ENCODE assay signal across 8 cellular contexts in genomic region chr1:111334169-111334568, GRCh38. TPM values are rescaled to one million over a fixed set of nuclear protein-coding genes. Genes with fewer than 3 reads are reported as not detected.
DNase-seq lines count a peak whose midpoint lies in the region; ATAC-seq, FAIRE-seq and TF ChIP-seq lines count a peak whose summit lies in the region.

No MANE protein-coding gene starts in this region.

- no peak for TF ChIP-seq POLR2A in GM12878 (IDR thresholded peaks at IDR 0.05; ENCODE audit: low read depth, low read length)
- no peak for TF ChIP-seq POLR2A in stomach (IDR thresholded peaks at IDR 0.05)

- peaks cover 6% of the 10 kb centered on the region for H3K9me3 Mint-ChIP-seq in CD8-positive, alpha-beta T cell

- BruUV-seq in GM12878 (replicated peaks; lab: Mats Ljungman, UMichigan), result no TSS peak

- no peak overlapping the region for H3K4me3 Mint-ChIP-seq in CD8-positive, alpha-beta T cell

- no peak overlapping the region for H3K4me3 ChIP-seq in CD8-positive, alpha-beta T cell (ENCODE audit: low read depth, low read length)
- H3K4me3 ChIP-seq in HL-60 (replicated peaks; ENCODE audit: insufficient read depth, low read length) (no peak overlapping the region), GM12878 (no peak overlapping the region), stomach (no peak overlapping the region)

- CTCF ChIA-PET in CD8-positive, alpha-beta T cell (lab: Charles Lee), result interaction anchor here (0.6 to 7.1 kb wide), 27 partner anchors 12 to 435 kb away, joined by 3 to 67 read pairs (median 6); partner anchors contain the start of genes CHI3L2 and DENND2D
- CTCF ChIA-PET in GM12878 (lab: Yijun Ruan, JAX), result interaction anchor here (0.6 to 6.3 kb wide), 27 partner anchors 9 to 716 kb away, joined by 3 to 84 read pairs (median 4); partner anchors contain the start of genes CHI3L2 and LRIF1

- H3K27ac Mint-ChIP-seq in CD8-positive, alpha-beta T cell, result no peak overlapping the region

- no peak overlapping the region for H2AFZ ChIP-seq in GM12878 (ENCODE audit: control insufficient read depth, low read depth, low read length)

- DNase-seq in CD8-positive, alpha-beta T cell, result peak; percentile 19 to 69 (median 54)
- DNase-seq in HL-60 (ENCODE audit: low read depth in 1 of 2, low spot score in 1 of 2), result peak in 1 of 2 experiments; percentile 18
- peak; percentile 65 for DNase-seq in SK-MEL-5 (ENCODE audit: low read depth, low spot score)
- peak; percentile 33 for DNase-seq in GM12878 (ENCODE audit: low read depth, low spot score)
- no peak for DNase-seq in left lobe of liver (ENCODE audit: low spot score)
- DNase-seq in stomach, result peak; percentile 53
- DNase-seq in frontal cortex (ENCODE audit: low spot score in 2 of 2), result no peak
- DNase-seq in NCI-H187 treated with DMSO at 0.1 percent for 48 hours (lab: John Stamatoyannopoulos, UW), result no peak

- peaks cover 3% of the 10 kb centered on the region for H3K36me3 Mint-ChIP-seq in CD8-positive, alpha-beta T cell

- TF ChIP-seq EP300 in GM12878 (IDR thresholded peaks at IDR 0.05; ENCODE audit: borderline replicate concordance in 1 of 2, control insufficient read depth in 1 of 2, low read depth in 2 of 2, low read length in 2 of 2) (no peak), stomach (IDR thresholded peaks at IDR 0.05) (no peak)

- RAD21 ChIA-PET in GM12878 (lab: Charles Lee; ENCODE audit: unreplicated experiment), result interaction anchor here (0.8 to 2.7 kb wide), 12 partner anchors 13 to 342 kb away, joined by 3 to 28 read pairs (median 4); no protein-coding TSS in a partner anchor

- no peaks in the 10 kb centered on the region for H3K9me3 ChIP-seq in CD8-positive, alpha-beta T cell (ENCODE audit: low read length)
- H3K9me3 ChIP-seq in GM12878 (replicated peaks; ENCODE audit: control insufficient read depth, insufficient read depth, low read length) (no peaks in the 10 kb centered on the region; the same call in 2 of the 3 replicates), stomach (peaks cover 0 to 8% (median 0%) of the 10 kb centered on the region in 4 donors)

- no peak overlapping the region for H3K4me2 ChIP-seq in GM12878 (ENCODE audit: control insufficient read depth, insufficient read depth)

- intact Hi-C loops in CD8-positive, alpha-beta T cell (cut with DNase I, micrococcal nuclease), result loop anchor here (1.0 to 5.0 kb wide), 7 partner anchors 111 to 717 kb away; partner anchors contain the start of genes CEPT1 (in 1 of the 2) and DRAM2 (in 1 of the 2)
- intact Hi-C loops in GM12878 (cut with micrococcal nuclease; ENCODE audit: unreplicated experiment) (loop anchor here (1.0 to 5.0 kb wide), 3 partner anchors 111 to 551 kb away; no protein-coding TSS in a partner anchor), stomach (cut with DNase I; ENCODE audit: low total_unique reads) (loop anchor here (10.0 kb wide), 1 partner anchor 109 kb away; the partner anchor contains the start of gene CHI3L2)

- SMC1A ChIA-PET in GM12878 (lab: Charles Lee; ENCODE audit: uncharacterized antibody, unreplicated experiment), result interaction anchor here (0.5 to 4.8 kb wide), 28 partner anchors 10 to 1118 kb away, joined by 3 to 49 read pairs (median 4); no protein-coding TSS in a partner anchor

- H3K79me2 ChIP-seq in GM12878 (ENCODE audit: control insufficient read depth, insufficient read depth, low read length), result no peaks in the 10 kb centered on the region

- WGBS in GM12878 (ENCODE audit: insufficient coverage, insufficient replicate concordance, low lambda C conversion rate, missing lambda C conversion rate), result 3% methylated on average over 2 of the region's 2 CpGs
- WGBS in stomach, 5 donors, result 17 to 64% (median 55%) methylated on average over 2 of the region's 2 CpGs

- no peaks in the 10 kb centered on the region for H3K36me3 ChIP-seq in CD8-positive, alpha-beta T cell (ENCODE audit: insufficient read depth, low read length)
- no peaks in the 10 kb centered on the region for H3K36me3 ChIP-seq in GM12878 (ENCODE audit: control insufficient read depth in 2 of 2, insufficient read depth in 2 of 2, low read length in 1 of 2)
- H3K36me3 ChIP-seq in stomach, result no peaks in the 10 kb centered on the region

- ATAC-seq in CD8-positive, alpha-beta T cell, result peak; percentile 87
- peak; percentile 85 for ATAC-seq in GM12878
- peak; percentile 95 for ATAC-seq in left lobe of liver

- TF ChIP-seq RAD21 in GM12878 (IDR thresholded peaks at IDR 0.05; ENCODE audit: insufficient read depth, low read depth, low read length), result peak; percentile 95

- peak; percentile 73 for TF ChIP-seq CTCF in CD8-positive, alpha-beta T cell (IDR thresholded peaks at IDR 0.05)
- TF ChIP-seq CTCF in HL-60 (IDR thresholded peaks at IDR 0.05; ENCODE audit: insufficient read depth, low read length), result peak; percentile 18
- TF ChIP-seq CTCF in GM12878 (IDR thresholded peaks at IDR 0.05 in 2 of 3, conservative IDR thresholded peaks at IDR 0.05 in 1 of 3; ENCODE audit: control insufficient read depth in 2 of 3, extremely low read depth in 1 of 3, insufficient read depth in 1 of 3, low read depth in 3 of 3, low read length in 3 of 3), result peak; percentile 61 to 75 (median 73); a peak in 5 of 6 replicates
- TF ChIP-seq CTCF in stomach (IDR thresholded peaks at IDR 0.05), result peak in 4 of 7 experiments; percentile 27 to 81 (median 48)

- in situ Hi-C loops in SK-MEL-5 (cut with HindIII; ENCODE audit: low pct_unique_long_range_greater_than_20kb, low sequenced_read_pairs) (no loop called here), GM12878 (cut with MboI) (loop anchor here (5.0 kb wide), 1 partner anchor 112 kb away; no protein-coding TSS in a partner anchor)

- no peak overlapping the region for H3K27ac ChIP-seq in CD8-positive, alpha-beta T cell (ENCODE audit: low read depth, low read length)
- H3K27ac ChIP-seq in HL-60 (replicated peaks), result no peak overlapping the region
- no peak overlapping the region for H3K27ac ChIP-seq in GM12878 (ENCODE audit: control insufficient read depth, insufficient read depth)
- no peak overlapping the region for H3K27ac ChIP-seq in stomach

- H3K4me1 ChIP-seq in CD8-positive, alpha-beta T cell (ENCODE audit: insufficient read depth, low read length), result no peaks in the 10 kb centered on the region
- H3K4me1 ChIP-seq in GM12878 (ENCODE audit: control insufficient read depth, insufficient read depth, low read length), result peaks cover 17% of the 10 kb centered on the region
- H3K4me1 ChIP-seq in stomach, result no peaks in the 10 kb centered on the region

- POLR2A ChIA-PET in CD8-positive, alpha-beta T cell (lab: Charles Lee), result interaction anchor here (1.1 to 1.7 kb wide), 8 partner anchors 102 to 195 kb away, joined by 3 to 8 read pairs (median 4); no protein-coding TSS in a partner anchor
- POLR2A ChIA-PET in GM12878 (lab: Charles Lee), result interaction anchor here (0.9 kb wide), 1 partner anchor 111 kb away, joined by 4 read pairs; no protein-coding TSS in a partner anchor

- H3K27me3 ChIP-seq in CD8-positive, alpha-beta T cell (ENCODE audit: insufficient read depth, low read length), result no peaks in the 10 kb centered on the region
- H3K27me3 ChIP-seq in HL-60 (ENCODE audit: insufficient read depth, poor library complexity, severe bottlenecking), result no peaks in the 10 kb centered on the region
- H3K27me3 ChIP-seq in GM12878 (replicated peaks in 1 of 2; ENCODE audit: control insufficient read depth in 2 of 2, insufficient read depth in 2 of 2, low read length in 1 of 2), result no peaks in the 10 kb centered on the region
- no peaks in the 10 kb centered on the region for H3K27me3 ChIP-seq in stomach

- FAIRE-seq in GM12878 (lab: Jason Lieb, UNC) (peak; percentile 31), frontal cortex (lab: Jason Lieb, UNC) (no peak)

- no peaks in the 10 kb centered on the region for H3K27me3 Mint-ChIP-seq in CD8-positive, alpha-beta T cell (ENCODE audit: low read depth)

- no peaks in the 10 kb centered on the region for H4K20me1 ChIP-seq in GM12878 (ENCODE audit: control insufficient read depth, insufficient read depth)

- H3K4me1 Mint-ChIP-seq in CD8-positive, alpha-beta T cell (ENCODE audit: low read depth), result peaks cover 6% of the 10 kb centered on the region

- no peak overlapping the region for H3K9ac ChIP-seq in GM12878 (ENCODE audit: control insufficient read depth, insufficient read depth, low read length)

TF ChIP-seq in GM12878, 131 proteins besides CTCF, POLR2A, EP300 and RAD21 (continues in another document):
- peak; percentile 42; the same call in 1 of the 2 replicates for TF ChIP-seq ATF2 (IDR thresholded peaks at IDR 0.05; ENCODE audit: low read length)

RNA-seq across cellular contexts. Expression of gene CHIA, which starts 43.5 kb away (rescaled TPM):
- not detected for total RNA-seq in CD8-positive, alpha-beta T cell
- total RNA-seq in SK-MEL-5 (2014; rRNA removed; shearing (Covaris generic)), result not detected in 2 replicates
- not detected in 2 replicates for polyA plus RNA-seq in SK-MEL-5 (2015; cell fraction: cytosol; rRNA removed)
- not detected in 2 replicates for polyA plus RNA-seq in SK-MEL-5 (2015; cell fraction: nucleus; rRNA removed)
- not detected in 2 replicates for total RNA-seq in GM12878 (2013; cell fraction: nucleolus; rRNA removed)
- total RNA-seq in GM12878 (2014; rRNA removed) (not detected in 2 replicates), GM12878 (2014; rRNA removed; fragmentation: Illumina TruSeq; extraction: Trizol) (not detected in 2 replicates), GM12878 (2021) (not detected in 2 replicates), left lobe of liver (0.15 TPM), stomach (10 to 100 TPM in 1 of 5 donors, 1 to 10 TPM in 3, not detected in 1; 3.9 to 23.2 (median 8.4) TPM), frontal cortex (not detected)
- polyA plus RNA-seq in GM12878 (2011; ENCODE audit: low read depth), result not detected
- polyA plus RNA-seq in GM12878 (2011; rRNA removed) (not detected in 2 replicates), GM12878 (2014; fragmentation: Illumina TruSeq; extraction: Trizol) (not detected in 2 replicates), GM12878 (2014; fragmentation: Nextera tagmentation; extraction: Ambion mirVana) (not detected), GM12878 (2014; rRNA removed) (not detected in 2 replicates), GM12878 (2016; fragmentation: Nextera tagmentation; extraction: Ambion mirVana) (under 1 TPM in 1 of 2 experiments, not detected in 1; 0.21 TPM), stomach (100 to 1,000 TPM in 2 of 3 donors, 10 to 100 TPM in 1; 69.0 to 604 (median 288) TPM)
- 0.07 TPM in 1 of 2 replicates, not detected in the other for polyA plus RNA-seq in GM12878 (2011; cell fraction: cytosol; rRNA removed)
- polyA plus RNA-seq in GM12878 (2011; cell fraction: nucleus; rRNA removed), result not detected in 2 replicates
- not detected in 2 replicates for polyA plus RNA-seq in GM12878 (2012)
- polyA minus RNA-seq in GM12878 (2011; rRNA and poly(A)+ RNA removed), result not detected in 2 replicates
- polyA minus RNA-seq in GM12878 (2011; cell fraction: cytosol; rRNA and poly(A)+ RNA removed), result not detected in 2 replicates
- not detected in 2 replicates for polyA minus RNA-seq in GM12878 (2011; cell fraction: nucleus; rRNA and poly(A)+ RNA removed)

Comparison
In these comparisons a context has a peak if more than half of its experiments do, and no peak if none do; other contexts are left out.
1. DNase-seq: peak in CD8-positive, alpha-beta T cell (7 of 7), SK-MEL-5 (single experiment), GM12878 (single experiment) and stomach (single experiment); none in left lobe of liver (single experiment), frontal cortex (0 of 2) and NCI-H187 treated with DMSO at 0.1 percent for 48 hours (single experiment).
2. CTCF ChIP-seq: peak in every context shown above with its lines; median percentile 73 in CD8-positive, alpha-beta T cell; 73 in GM12878; 48 in stomach; 18 in HL-60.
3. Peak in every context shown above with its lines, with median percentiles within 50 percentile points of each other: ATAC-seq.